ENCODE assay signal across 1 cellular context in genomic region chr18:80033181-80034067, GRCh38.
TF ChIP-seq lines count a peak whose summit lies in the region.

No MANE protein-coding gene starts in this region.

TF ChIP-seq in HepG2, 621 proteins besides CTCF, POLR2A, EP300 and RAD21 (continued from another document and continues in another):
- TF ChIP-seq ZNF407 (CRISPR knock-in tag; IDR thresholded peaks at IDR 0.05; ENCODE audit: not compliant biosample characterization) (peak; percentile 38), MNT (IDR thresholded peaks at IDR 0.05) (peak; percentile 58), ZNF782 (CRISPR knock-in tag; IDR thresholded peaks at IDR 0.05; ENCODE audit: borderline replicate concordance) (0 out of 2 replicates have a peak, but pooled peaks have one; percentile 61), PITX1 (CRISPR knock-in tag; IDR thresholded peaks at IDR 0.05) (0 out of 2 replicates have a peak, but pooled peaks have one; percentile 21), ZC3H13 (CRISPR knock-in tag; IDR thresholded peaks at IDR 0.05) (0 out of 2 replicates have a peak, but pooled peaks have one; percentile 39), MXI1 (IDR thresholded peaks at IDR 0.05; ENCODE audit: borderline replicate concordance, low read depth, low read length) (peak; percentile 69; the same call in 1 of the 3 replicates), TFE3 (CRISPR knock-in tag; IDR thresholded peaks at IDR 0.05) (0 out of 2 replicates have a peak, but pooled peaks have one; percentile 13), TGIF2 (CRISPR knock-in tag; IDR thresholded peaks at IDR 0.05) (no peak), MTA3 (CRISPR knock-in tag; IDR thresholded peaks at IDR 0.05) (no peak), CEBPG (CRISPR knock-in tag; IDR thresholded peaks at IDR 0.05) (no peak), ZNF570 (CRISPR knock-in tag; IDR thresholded peaks at IDR 0.05; ENCODE audit: borderline replicate concordance) (no peak), ZFP90 (CRISPR knock-in tag; IDR thresholded peaks at IDR 0.05; ENCODE audit: borderline replicate concordance) (no peak), ZNF777 (CRISPR knock-in tag; IDR thresholded peaks at IDR 0.05) (peak; percentile 26; the same call in 1 of the 2 replicates), CREB1 (IDR thresholded peaks at IDR 0.05) (no peak), CREB1 (CRISPR knock-in tag; IDR thresholded peaks at IDR 0.05) (no peak), PHF8 (CRISPR knock-in tag; IDR thresholded peaks at IDR 0.05) (peak; percentile 71), KDM5B (CRISPR knock-in tag; IDR thresholded peaks at IDR 0.05; ENCODE audit: borderline replicate concordance) (peak; percentile 80; the same call in 1 of the 2 replicates), TCF12 (IDR thresholded peaks at IDR 0.05) (no peak), TCF12 (CRISPR knock-in tag; IDR thresholded peaks at IDR 0.05) (no peak), ZNF296 (CRISPR knock-in tag; conservative IDR thresholded peaks at IDR 0.05) (0 out of 2 replicates have a peak, but pooled peaks have one; percentile 27), NCOA5 (CRISPR knock-in tag; IDR thresholded peaks at IDR 0.05) (no peak), MTERF4 (CRISPR knock-in tag; IDR thresholded peaks at IDR 0.05) (0 out of 2 replicates have a peak, but pooled peaks have one; percentile 45), CHCHD3 (CRISPR knock-in tag; IDR thresholded peaks at IDR 0.05) (0 out of 2 replicates have a peak, but pooled peaks have one; percentile 12), NCOR1 (IDR thresholded peaks at IDR 0.05; ENCODE audit: borderline replicate concordance, low read length) (no peak), TEAD2 (CRISPR knock-in tag; IDR thresholded peaks at IDR 0.05) (no peak), ZBTB2 (CRISPR knock-in tag; IDR thresholded peaks at IDR 0.05; ENCODE audit: low read depth) (peak; percentile 41; the same call in 1 of the 2 replicates), CSRNP1 (CRISPR knock-in tag; IDR thresholded peaks at IDR 0.05) (0 out of 2 replicates have a peak, but pooled peaks have one; percentile 27), SNAPC2 (CRISPR knock-in tag; IDR thresholded peaks at IDR 0.05) (no peak), ZNF619 (CRISPR knock-in tag; IDR thresholded peaks at IDR 0.05) (no peak), ZBTB34 (CRISPR knock-in tag; IDR thresholded peaks at IDR 0.05) (no peak), ZFP41 (CRISPR knock-in tag; IDR thresholded peaks at IDR 0.05; ENCODE audit: borderline replicate concordance) (peak; percentile 99), PAWR (CRISPR knock-in tag; IDR thresholded peaks at IDR 0.05; ENCODE audit: borderline replicate concordance) (no peak), SETDB1 (CRISPR knock-in tag; IDR thresholded peaks at IDR 0.05; ENCODE audit: borderline replicate concordance) (no peak), ZBTB37 (CRISPR knock-in tag; IDR thresholded peaks at IDR 0.05) (no peak), WIZ (CRISPR knock-in tag; IDR thresholded peaks at IDR 0.05) (no peak), ZNF256 (CRISPR knock-in tag; conservative IDR thresholded peaks at IDR 0.05) (no peak), MATR3 (CRISPR knock-in tag; IDR thresholded peaks at IDR 0.05) (no peak), STAT6 (CRISPR knock-in tag; IDR thresholded peaks at IDR 0.05; ENCODE audit: borderline replicate concordance) (no peak)
